Comparison of ENCODE assay signal across 2 cellular contexts in the genomic region with DNA sequence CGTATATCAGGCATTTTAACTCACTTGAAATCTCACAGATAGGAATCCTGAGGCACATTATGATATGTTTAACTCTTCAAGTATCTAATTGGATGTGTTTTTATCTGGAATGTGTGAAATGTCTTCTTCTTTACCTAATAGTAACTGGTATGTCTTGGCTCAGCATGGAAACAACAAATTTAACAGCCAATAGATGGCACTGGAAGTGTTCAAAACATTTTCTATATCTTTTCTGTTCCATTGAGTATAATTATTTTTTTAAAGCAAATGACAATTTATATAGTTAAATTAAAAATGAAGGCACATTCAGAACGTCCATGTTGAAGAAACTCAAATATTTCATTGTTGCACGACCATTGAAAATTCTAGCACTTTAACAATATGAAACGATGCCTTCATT.
TF ChIP-seq lines count a peak whose summit lies in the region.

No MANE protein-coding gene starts in this region.

TF ChIP-seq in liver, 16 proteins besides CTCF, POLR2A, EP300 and RAD21 (continued from another document):
- TF ChIP-seq RXRA (IDR thresholded peaks at IDR 0.05), result no peak
- TF ChIP-seq, protein P1, sequence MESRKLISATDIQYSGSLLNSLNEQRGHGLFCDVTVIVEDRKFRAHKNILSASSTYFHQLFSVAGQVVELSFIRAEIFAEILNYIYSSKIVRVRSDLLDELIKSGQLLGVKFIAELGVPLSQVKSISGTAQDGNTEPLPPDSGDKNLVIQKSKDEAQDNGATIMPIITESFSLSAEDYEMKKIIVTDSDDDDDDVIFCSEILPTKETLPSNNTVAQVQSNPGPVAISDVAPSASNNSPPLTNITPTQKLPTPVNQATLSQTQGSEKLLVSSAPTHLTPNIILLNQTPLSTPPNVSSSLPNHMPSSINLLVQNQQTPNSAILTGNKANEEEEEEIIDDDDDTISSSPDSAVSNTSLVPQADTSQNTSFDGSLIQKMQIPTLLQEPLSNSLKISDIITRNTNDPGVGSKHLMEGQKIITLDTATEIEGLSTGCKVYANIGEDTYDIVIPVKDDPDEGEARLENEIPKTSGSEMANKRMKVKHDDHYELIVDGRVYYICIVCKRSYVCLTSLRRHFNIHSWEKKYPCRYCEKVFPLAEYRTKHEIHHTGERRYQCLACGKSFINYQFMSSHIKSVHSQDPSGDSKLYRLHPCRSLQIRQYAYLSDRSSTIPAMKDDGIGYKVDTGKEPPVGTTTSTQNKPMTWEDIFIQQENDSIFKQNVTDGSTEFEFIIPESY (IDR thresholded peaks at IDR 0.05), result no peak
- TF ChIP-seq, protein P2, sequence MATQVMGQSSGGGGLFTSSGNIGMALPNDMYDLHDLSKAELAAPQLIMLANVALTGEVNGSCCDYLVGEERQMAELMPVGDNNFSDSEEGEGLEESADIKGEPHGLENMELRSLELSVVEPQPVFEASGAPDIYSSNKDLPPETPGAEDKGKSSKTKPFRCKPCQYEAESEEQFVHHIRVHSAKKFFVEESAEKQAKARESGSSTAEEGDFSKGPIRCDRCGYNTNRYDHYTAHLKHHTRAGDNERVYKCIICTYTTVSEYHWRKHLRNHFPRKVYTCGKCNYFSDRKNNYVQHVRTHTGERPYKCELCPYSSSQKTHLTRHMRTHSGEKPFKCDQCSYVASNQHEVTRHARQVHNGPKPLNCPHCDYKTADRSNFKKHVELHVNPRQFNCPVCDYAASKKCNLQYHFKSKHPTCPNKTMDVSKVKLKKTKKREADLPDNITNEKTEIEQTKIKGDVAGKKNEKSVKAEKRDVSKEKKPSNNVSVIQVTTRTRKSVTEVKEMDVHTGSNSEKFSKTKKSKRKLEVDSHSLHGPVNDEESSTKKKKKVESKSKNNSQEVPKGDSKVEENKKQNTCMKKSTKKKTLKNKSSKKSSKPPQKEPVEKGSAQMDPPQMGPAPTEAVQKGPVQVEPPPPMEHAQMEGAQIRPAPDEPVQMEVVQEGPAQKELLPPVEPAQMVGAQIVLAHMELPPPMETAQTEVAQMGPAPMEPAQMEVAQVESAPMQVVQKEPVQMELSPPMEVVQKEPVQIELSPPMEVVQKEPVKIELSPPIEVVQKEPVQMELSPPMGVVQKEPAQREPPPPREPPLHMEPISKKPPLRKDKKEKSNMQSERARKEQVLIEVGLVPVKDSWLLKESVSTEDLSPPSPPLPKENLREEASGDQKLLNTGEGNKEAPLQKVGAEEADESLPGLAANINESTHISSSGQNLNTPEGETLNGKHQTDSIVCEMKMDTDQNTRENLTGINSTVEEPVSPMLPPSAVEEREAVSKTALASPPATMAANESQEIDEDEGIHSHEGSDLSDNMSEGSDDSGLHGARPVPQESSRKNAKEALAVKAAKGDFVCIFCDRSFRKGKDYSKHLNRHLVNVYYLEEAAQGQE (IDR thresholded peaks at IDR 0.05), result no peak
TF ChIP-seq in liver: peak in this region for 0.

TF ChIP-seq in HepG2, 621 proteins besides CTCF, POLR2A, EP300 and RAD21 (continued from another document):
- TF ChIP-seq, protein P3, sequence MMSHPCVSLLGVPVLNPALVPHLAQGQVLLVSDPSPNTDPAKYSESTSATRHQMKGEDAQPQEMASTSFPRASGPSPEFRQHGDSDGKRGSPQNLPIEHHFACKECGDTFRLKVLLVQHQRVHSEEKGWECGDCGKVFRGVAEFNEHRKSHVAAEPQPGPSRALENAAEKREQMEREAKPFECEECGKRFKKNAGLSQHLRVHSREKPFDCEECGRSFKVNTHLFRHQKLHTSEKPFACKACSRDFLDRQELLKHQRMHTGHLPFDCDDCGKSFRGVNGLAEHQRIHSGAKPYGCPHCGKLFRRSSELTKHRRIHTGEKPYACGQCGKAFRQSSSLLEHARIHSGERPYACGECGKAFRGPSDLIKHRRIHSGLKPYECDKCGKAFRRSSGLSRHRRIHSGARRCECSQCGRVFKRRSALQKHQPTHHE (CRISPR knock-in tag; IDR thresholded peaks at IDR 0.05; ENCODE audit: borderline replicate concordance), result no peak
- TF ChIP-seq SUZ12 (IDR thresholded peaks at IDR 0.05; ENCODE audit: low read depth, low read length) (no peak), RARG (CRISPR knock-in tag; IDR thresholded peaks at IDR 0.05; ENCODE audit: low read depth) (no peak), ZNF570 (CRISPR knock-in tag; IDR thresholded peaks at IDR 0.05; ENCODE audit: borderline replicate concordance) (no peak), SIN3B (IDR thresholded peaks at IDR 0.05; ENCODE audit: low read length) (no peak), ZNF460 (CRISPR knock-in tag; IDR thresholded peaks at IDR 0.05; ENCODE audit: borderline replicate concordance) (no peak)
